Comparison of ENCODE assay signal across 22 cellular contexts in genomic region chr7:17934094-17934493, GRCh38. TPM values are rescaled to one million over a fixed set of nuclear protein-coding genes. Genes with fewer than 3 reads are reported as not detected.
DNase-seq lines count a peak whose midpoint lies in the region; ATAC-seq, FAIRE-seq and TF ChIP-seq lines count a peak whose summit lies in the region.
"Had no signal": no experiment of that assay in that cellular context is flagged by ENCODE, and none has a peak within 500 bp of the region (broad histone marks: within the 10 kb centered on the region; RNA-seq: fewer than 3 reads in every experiment).

No MANE protein-coding gene starts in this region.

- H3K36me3 ChIP-seq in DND-41 (ENCODE audit: insufficient read depth, low read length) (no peaks in the 10 kb centered on the region), small intestine (ENCODE audit: control insufficient read depth in 2 of 2, insufficient read depth in 2 of 2, low read length in 2 of 2) (no peaks in the 10 kb centered on the region), HepG2 (replicated peaks in 1 of 2; ENCODE audit: control insufficient read depth in 1 of 2, insufficient read depth in 2 of 2, low read length in 2 of 2) (peaks cover 0 to 4% of the 10 kb centered on the region in 2 experiments; a peak in 1 of 5 replicates), smooth muscle cell (ENCODE audit: low read depth) (no peaks in the 10 kb centered on the region)
- H3K36me3 ChIP-seq: breast epithelium, left lung, sigmoid colon had no signal

- CTCF ChIA-PET in HepG2 (lab: Yijun Ruan, JAX; ENCODE audit: low intra/inter-chr PET ratio, low total read pairs) = no interaction called here

- FAIRE-seq in small intestine (lab: Jason Lieb, UNC) (no peak), HepG2 (lab: Jason Lieb, UNC) (no peak)

- in situ Hi-C loops in HepG2 (cut with HindIII; ENCODE audit: extremely low pct_ligation_motif_present, low pct_unique_long_range_greater_than_20kb) = no loop called here

- peak overlapping the region in 5 of 7 donors; percentile 18 to 81 (median 62) for H3K27ac Mint-ChIP-seq in CD14-positive monocyte
- peak overlapping the region; percentile 45 for H3K27ac Mint-ChIP-seq in dendritic cell treated with granulocyte-macrophage colony-stimulating factor and Interleukin-4, amounts not matched to agents 40 ng/mL and 50 ng/mL, for 4 days

- H3K27me3 ChIP-seq in DND-41 (ENCODE audit: insufficient read depth, low read length, poor library complexity) (no peaks in the 10 kb centered on the region), small intestine (ENCODE audit: control insufficient read depth in 2 of 2, insufficient read depth in 2 of 2, low read length in 2 of 2) (no peaks in the 10 kb centered on the region), HepG2 (ENCODE audit: control insufficient read depth in 1 of 2, insufficient read depth in 2 of 2, low read length in 2 of 2) (no peaks in the 10 kb centered on the region), smooth muscle cell (ENCODE audit: low read depth) (no peaks in the 10 kb centered on the region)
- H3K27me3 ChIP-seq: breast epithelium, dorsolateral prefrontal cortex, left lung, sigmoid colon, testis had no signal

- H4K20me1 ChIP-seq in DND-41 (ENCODE audit: insufficient read depth, low read length) (peaks cover 34% of the 10 kb centered on the region; the same call in 1 of the 2 replicates), HepG2 (ENCODE audit: insufficient read depth, low read length) (peaks cover 4% of the 10 kb centered on the region), smooth muscle cell (ENCODE audit: low read depth) (peaks cover 94% of the 10 kb centered on the region)

- no peak for TF ChIP-seq RAD21 in HepG2 (CRISPR knock-in tag; IDR thresholded peaks at IDR 0.05)

- TF ChIP-seq EP300 in HepG2 (IDR thresholded peaks at IDR 0.05; ENCODE audit: low read depth in 2 of 2, low read length in 2 of 2) = no peak
- no peak for TF ChIP-seq EP300 in HepG2 (CRISPR knock-in tag; IDR thresholded peaks at IDR 0.05; ENCODE audit: borderline replicate concordance)

- intact Hi-C loops in CD14-positive monocyte (cut with micrococcal nuclease) (loop anchor here in 1 of 2 donors (10.0 kb wide), 1 partner anchor 159 kb away; no protein-coding TSS in a partner anchor), HepG2 (cut with micrococcal nuclease; ENCODE audit: unreplicated experiment) (no loop called here)
- intact Hi-C loops in dendritic cell treated with granulocyte-macrophage colony-stimulating factor and Interleukin-4, amounts not matched to agents 40 ng/mL and 50 ng/mL, for 4 days (cut with micrococcal nuclease) = no loop called here

- peaks cover 39% of the 10 kb centered on the region for H3K4me1 ChIP-seq in DND-41 (ENCODE audit: insufficient read depth, low read length)
- peaks cover 0 to 5% of the 10 kb centered on the region in 2 donors for H3K4me1 ChIP-seq in small intestine (ENCODE audit: control insufficient read depth in 2 of 2, insufficient read depth in 1 of 2, low read depth in 1 of 2, low read length in 1 of 2)
- peaks cover 37% of the 10 kb centered on the region for H3K4me1 ChIP-seq in HepG2 (ENCODE audit: insufficient read depth, low read length)
- H3K4me1 ChIP-seq in smooth muscle cell (ENCODE audit: low read depth) = peaks cover 22% of the 10 kb centered on the region
- H3K4me1 ChIP-seq: breast epithelium had no signal

- H3K27me3 Mint-ChIP-seq in CD14-positive monocyte (ENCODE audit: low read depth in 3 of 3) = no peaks in the 10 kb centered on the region
- no peaks in the 10 kb centered on the region for H3K27me3 Mint-ChIP-seq in dendritic cell treated with granulocyte-macrophage colony-stimulating factor and Interleukin-4, amounts not matched to agents 40 ng/mL and 50 ng/mL, for 4 days

- TF ChIP-seq CTCF in CD14-positive monocyte (IDR thresholded peaks at IDR 0.05) (no peak), DND-41 (IDR thresholded peaks at IDR 0.05; ENCODE audit: borderline replicate concordance, extremely low read depth, low read length, poor library complexity, severe bottlenecking) (no peak), HepG2 (CRISPR knock-in tag; IDR thresholded peaks at IDR 0.05) (no peak), smooth muscle cell (IDR thresholded peaks at IDR 0.05; ENCODE audit: borderline replicate concordance, insufficient read depth, poor library complexity, severe bottlenecking) (no peak)

- H2AFZ ChIP-seq in DND-41 (ENCODE audit: low read depth, low read length) (no peak overlapping the region), HepG2 (ENCODE audit: low read length) (no peak overlapping the region), smooth muscle cell (ENCODE audit: low read depth) (no peak overlapping the region)

- no peaks in the 10 kb centered on the region for H3K9me3 Mint-ChIP-seq in CD14-positive monocyte
- no peaks in the 10 kb centered on the region for H3K9me3 Mint-ChIP-seq in dendritic cell treated with granulocyte-macrophage colony-stimulating factor and Interleukin-4, amounts not matched to agents 40 ng/mL and 50 ng/mL, for 4 days

- H3K4me1 Mint-ChIP-seq in CD14-positive monocyte = peaks cover 52% of the 10 kb centered on the region
- peaks cover 42% of the 10 kb centered on the region for H3K4me1 Mint-ChIP-seq in dendritic cell treated with granulocyte-macrophage colony-stimulating factor and Interleukin-4, amounts not matched to agents 40 ng/mL and 50 ng/mL, for 4 days (ENCODE audit: low read depth)

- no TSS peak for BruUV-seq in HepG2 (replicated peaks; lab: Mats Ljungman, UMichigan)

- no peaks in the 10 kb centered on the region for H3F3A ChIP-seq in smooth muscle cell (ENCODE audit: low read depth)

- H3K36me3 Mint-ChIP-seq in CD14-positive monocyte = peaks cover 4 to 5% of the 10 kb centered on the region in 2 donors
- peaks cover 7% of the 10 kb centered on the region for H3K36me3 Mint-ChIP-seq in dendritic cell treated with granulocyte-macrophage colony-stimulating factor and Interleukin-4, amounts not matched to agents 40 ng/mL and 50 ng/mL, for 4 days (ENCODE audit: low read depth)

- no peaks in the 10 kb centered on the region for H3K9me3 ChIP-seq in DND-41 (ENCODE audit: insufficient read depth, low read length, severe bottlenecking)
- H3K9me3 ChIP-seq in small intestine (ENCODE audit: control insufficient read depth, low read depth) = no peaks in the 10 kb centered on the region
- H3K9me3 ChIP-seq in HepG2 (ENCODE audit: low read length) = no peaks in the 10 kb centered on the region
- H3K9me3 ChIP-seq in smooth muscle cell (replicated peaks; ENCODE audit: low read depth) = no peaks in the 10 kb centered on the region
- H3K9me3 ChIP-seq: breast epithelium, left lung, mucosa of descending colon, sigmoid colon, testis had no signal

- no peak overlapping the region for H3K9ac ChIP-seq in DND-41 (ENCODE audit: low read depth, low read length)
- H3K9ac ChIP-seq in HepG2 (ENCODE audit: insufficient read depth, low read depth, low read length) = no peak overlapping the region
- no peak overlapping the region for H3K9ac ChIP-seq in smooth muscle cell (ENCODE audit: low read depth)

- H3K4me3 ChIP-seq in DND-41 (ENCODE audit: low read depth in 1 of 2, low read length in 2 of 2) = no peak overlapping the region
- H3K4me3 ChIP-seq in small intestine (ENCODE audit: low read depth in 1 of 2, low read length in 2 of 2) = no peak overlapping the region
- H3K4me3 ChIP-seq in HepG2 (replicated peaks in 1 of 3; ENCODE audit: insufficient read depth in 1 of 3, low read depth in 2 of 3, low read length in 3 of 3) = no peak overlapping the region
- no peak overlapping the region for H3K4me3 ChIP-seq in smooth muscle cell
- H3K4me3 ChIP-seq: breast epithelium, dorsolateral prefrontal cortex, left lung, mucosa of descending colon, sigmoid colon, testis had no signal

- H3K4me3 Mint-ChIP-seq in CD14-positive monocyte = no peak overlapping the region
- no peak overlapping the region for H3K4me3 Mint-ChIP-seq in dendritic cell treated with granulocyte-macrophage colony-stimulating factor and Interleukin-4, amounts not matched to agents 40 ng/mL and 50 ng/mL, for 4 days

- DNase-seq in CD14-positive monocyte (ENCODE audit: low spot score) = no peak
- no peak for DNase-seq in DND-41
- DNase-seq in OCI-M1 (lab: John Stamatoyannopoulos, UW) = peak; percentile 57
- DNase-seq in small intestine = no peak
- no peak for DNase-seq in HepG2 (ENCODE audit: low spot score)
- DNase-seq in smooth muscle cell (lab: John Stamatoyannopoulos, UW; ENCODE audit: unreplicated experiment) = no peak
- DNase-seq: activated CD8-positive, alpha-beta memory T cell treated with anti-CD3 and anti-CD28 coated beads for 24 hours; AML-193; DMS153; dorsolateral prefrontal cortex; GOT3; left lung; mucosa of descending colon; NCI-H1105 treated with DMSO at 0.1 percent for 48 hours; NCI-H82; sigmoid colon; stimulated activated CD4-positive, alpha-beta T cell treated with anti-CD3 and anti-CD28 coated beads, Interleukin-4, amount 100 ng/mL, for 1 hour; testis had no signal

- no peak for TF ChIP-seq POLR2A in HepG2 (IDR thresholded peaks at IDR 0.05; ENCODE audit: insufficient read depth in 1 of 2, low read depth in 2 of 2, low read length in 2 of 2)

- peaks cover 93% of the 10 kb centered on the region for H3K79me2 ChIP-seq in DND-41 (ENCODE audit: insufficient read depth, low read length)
- peaks cover 97% of the 10 kb centered on the region for H3K79me2 ChIP-seq in HepG2 (ENCODE audit: insufficient read depth, low read length)
- peaks cover 100% of the 10 kb centered on the region for H3K79me2 ChIP-seq in smooth muscle cell (ENCODE audit: low read depth)

- ATAC-seq in DND-41 (ENCODE audit: insufficient read depth, low read depth) (peak; percentile 83), HepG2 (no peak)
- ATAC-seq: esophagus mucosa, left lung, mucosa of descending colon had no signal

- H3K27ac ChIP-seq in DND-41 (ENCODE audit: low read length) = no peak overlapping the region
- H3K27ac ChIP-seq in small intestine (ENCODE audit: low read depth in 1 of 2, low read length in 1 of 2) = no peak overlapping the region
- H3K27ac ChIP-seq in HepG2 (ENCODE audit: extremely low read length, insufficient read depth, low read length) = no peak overlapping the region
- H3K27ac ChIP-seq in smooth muscle cell (ENCODE audit: low read depth) = no peak overlapping the region
- H3K27ac ChIP-seq: breast epithelium, dorsolateral prefrontal cortex, left lung, sigmoid colon, testis, VCaP had no signal

- WGBS in small intestine, 3 donors = 50 to 64% (median 53%) methylated on average over 2 of the region's 2 CpGs
- 93% methylated on average over 2 of the region's 2 CpGs for WGBS in HepG2 (ENCODE audit: low lambda C conversion rate)
- WGBS in smooth muscle cell (ENCODE audit: low lambda C conversion rate) = 74% methylated on average over 2 of the region's 2 CpGs

- POLR2A ChIA-PET in HepG2 (lab: Yijun Ruan, JAX) = no interaction called here

- H3K4me2 ChIP-seq in DND-41 (ENCODE audit: insufficient read depth, low read length) (0 out of 2 replicates have a peak overlapping the region, but pooled peaks have one; percentile 16), HepG2 (ENCODE audit: low read depth, low read length) (no peak overlapping the region), smooth muscle cell (no peak overlapping the region)

RNA-seq across cellular contexts. Expression of gene SNX13, which starts 6.2 kb away (rescaled TPM):
- polyA plus RNA-seq in CD14-positive monocyte (10 to 100 TPM; 17.4 to 31.3 TPM), small intestine (1 to 10 TPM; 5.7 to 9.4 (median 5.8) TPM), HepG2 (2011; rRNA removed) (12.6 and 14.3 TPM in 2 replicates), smooth muscle cell (17.0 TPM in 2 replicates)
- total RNA-seq in HepG2 (2016; rRNA removed; fragmentation: Illumina TruSeq; extraction: Trizol) (32.3 and 35.7 TPM in 2 replicates), smooth muscle cell (44.0 and 59.6 TPM in 2 replicates)
- 46.8 and 53.2 TPM in 2 replicates for total RNA-seq in HepG2 (2016; cell fraction: cytosol; rRNA removed; fragmentation: Illumina TruSeq; extraction: Trizol; ENCODE audit: low read depth)
- total RNA-seq in HepG2 (2016; cell fraction: insoluble cytoplasmic fraction; rRNA removed; fragmentation: Illumina TruSeq; extraction: Trizol) = 32.8 and 35.2 TPM in 2 replicates
- 27.8 and 28.4 TPM in 2 replicates for total RNA-seq in HepG2 (2016; cell fraction: membrane; rRNA removed; fragmentation: Illumina TruSeq; extraction: Trizol)
- total RNA-seq in HepG2 (2016; cell fraction: nucleus; rRNA removed; fragmentation: Illumina TruSeq; extraction: Trizol) = 49.7 and 53.6 TPM in 2 replicates
- 5.2 and 8.2 TPM in 2 replicates for polyA plus RNA-seq in HepG2 (2011; cell fraction: cytosol; rRNA removed)
- polyA plus RNA-seq in HepG2 (2011; cell fraction: nucleus; rRNA removed) = 17.1 and 19.6 TPM in 2 replicates
- polyA plus RNA-seq in HepG2 (2012) = 11.0 and 14.3 TPM in 2 replicates
- polyA plus RNA-seq in HepG2 (2016; cell fraction: cytosol; fragmentation: Illumina TruSeq; extraction: Trizol; ENCODE audit: low read depth) = 2.2 and 2.3 TPM in 2 replicates
- 19.9 and 22.4 TPM in 2 replicates for polyA plus RNA-seq in HepG2 (2016; cell fraction: insoluble cytoplasmic fraction; fragmentation: Illumina TruSeq; extraction: Trizol; ENCODE audit: low read depth)
- 8.0 and 8.6 TPM in 2 replicates for polyA plus RNA-seq in HepG2 (2016; cell fraction: membrane; fragmentation: Illumina TruSeq; extraction: Trizol; ENCODE audit: low read depth)
- polyA plus RNA-seq in HepG2 (2016; cell fraction: nucleus; fragmentation: Illumina TruSeq; extraction: Trizol; ENCODE audit: insufficient read depth, low read depth) = 20.3 and 23.3 TPM in 2 replicates
- polyA minus RNA-seq in HepG2 (2011; rRNA and poly(A)+ RNA removed; ENCODE audit: low replicate concordance) = 11.9 and 12.5 TPM in 2 replicates
- polyA minus RNA-seq in HepG2 (2011; cell fraction: cytosol; rRNA and poly(A)+ RNA removed) = 17.1 TPM in 2 replicates
- polyA minus RNA-seq in HepG2 (2011; cell fraction: nucleus; rRNA and poly(A)+ RNA removed) = 126 and 139 TPM in 2 replicates
